Comparison of ENCODE assay signal across 7 cellular contexts in the genomic region with DNA sequence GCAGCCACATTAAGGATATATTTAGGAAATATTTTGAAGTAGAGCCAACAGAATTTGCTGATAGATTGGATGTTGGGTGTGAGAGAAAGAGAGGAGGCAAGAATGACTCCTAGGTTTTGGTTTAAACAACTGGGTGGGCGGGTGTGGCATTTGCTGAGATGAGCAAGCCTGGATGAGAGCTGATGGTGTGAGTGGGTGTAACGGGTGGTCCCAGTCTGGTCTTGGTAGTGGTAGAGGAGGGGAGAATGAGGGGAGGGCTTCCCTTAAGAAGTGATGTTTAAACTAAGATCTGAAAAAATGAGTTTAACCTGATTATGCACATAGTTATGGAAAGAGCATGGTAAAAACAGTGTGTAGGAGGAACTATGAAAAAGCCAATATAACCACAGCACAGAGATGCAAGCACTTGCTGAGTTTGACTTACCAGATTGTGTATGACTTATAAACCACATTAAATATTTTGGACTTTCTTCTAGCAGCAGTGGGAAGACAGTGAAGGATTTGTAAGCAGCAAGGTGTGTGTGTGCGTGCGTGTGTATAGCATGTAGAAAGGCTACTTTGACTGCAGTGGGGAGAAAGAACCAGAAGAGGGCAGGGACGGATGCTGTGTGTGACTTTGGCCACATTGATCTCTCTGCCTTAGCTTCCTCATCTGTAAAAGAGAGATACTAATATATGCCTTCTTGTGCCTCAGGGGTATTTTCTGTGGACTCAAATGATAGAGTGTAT.
DNase-seq lines count a peak whose midpoint lies in the region; ATAC-seq and TF ChIP-seq lines count a peak whose summit lies in the region.

No MANE protein-coding gene starts in this region.

- H3K9me3 ChIP-seq in WERI-Rb-1 (ENCODE audit: severe bottlenecking): no peaks in the 10 kb centered on the region

- ATAC-seq in HG03097 (IDR thresholded peaks at IDR 0.05; ENCODE audit: low FRiP score, unreplicated experiment): no peak

- H3K4me3 ChIP-seq in WERI-Rb-1 (ENCODE audit: low read depth, low read length): no peak overlapping the region
- H3K4me3 ChIP-seq in lower leg skin (ENCODE audit: low read depth, poor library complexity, severe bottlenecking): no peak overlapping the region

- no peaks in the 10 kb centered on the region for H3K36me3 ChIP-seq in WERI-Rb-1

- no peak for DNase-seq in GM10266 (ENCODE audit: extremely low spot score)
- peak; percentile 63 for DNase-seq in WERI-Rb-1
- DNase-seq in left kidney (ENCODE audit: low read depth, low spot score): peak; percentile 34
- DNase-seq in superior temporal gyrus (ENCODE audit: extremely low spot score): no peak
- DNase-seq in lower leg skin (ENCODE audit: low spot score in 2 of 2): no peak

- TF ChIP-seq POLR2A in lower leg skin (IDR thresholded peaks at IDR 0.05): no peak

- TF ChIP-seq EP300 in Ishikawa (IDR thresholded peaks at IDR 0.05; ENCODE audit: borderline replicate concordance): no peak

- no peak overlapping the region for H3K27ac ChIP-seq in WERI-Rb-1

- peak; percentile 85 for TF ChIP-seq RAD21 in Ishikawa (IDR thresholded peaks at IDR 0.05; ENCODE audit: low read depth)

- no peaks in the 10 kb centered on the region for H3K27me3 ChIP-seq in WERI-Rb-1 (ENCODE audit: insufficient read depth, low read depth, severe bottlenecking)

- intact Hi-C loops in lower leg skin (cut with DNase I; ENCODE audit: low total_unique reads): no loop called here

- WGBS in lower leg skin, 2 donors: 45 to 54% methylated on average over 5 of the region's 5 CpGs

- TF ChIP-seq CTCF in GM10266 (IDR thresholded peaks at IDR 0.05; ENCODE audit: control insufficient read depth, insufficient read depth, low read depth, missing control alignments) (peak; percentile 20), WERI-Rb-1 (IDR thresholded peaks at IDR 0.05; ENCODE audit: low read depth, low read length) (peak; percentile 83), lower leg skin (IDR thresholded peaks at IDR 0.05) (no peak)

TF ChIP-seq in Ishikawa, 13 proteins besides CTCF, POLR2A, EP300 and RAD21:
- TF ChIP-seq FOXM1 (IDR thresholded peaks at IDR 0.05; ENCODE audit: borderline replicate concordance, low read depth) (no peak), TEAD4 (IDR thresholded peaks at IDR 0.05) (no peak), CEBPB (IDR thresholded peaks at IDR 0.05) (no peak), ZBTB7A (IDR thresholded peaks at IDR 0.05; ENCODE audit: low read depth) (no peak), TAF1 (IDR thresholded peaks at IDR 0.05; ENCODE audit: low read depth) (no peak), TCF12 (IDR thresholded peaks at IDR 0.05; ENCODE audit: low read depth) (no peak)
- TF ChIP-seq, protein P1, sequence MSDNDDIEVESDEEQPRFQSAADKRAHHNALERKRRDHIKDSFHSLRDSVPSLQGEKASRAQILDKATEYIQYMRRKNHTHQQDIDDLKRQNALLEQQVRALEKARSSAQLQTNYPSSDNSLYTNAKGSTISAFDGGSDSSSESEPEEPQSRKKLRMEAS (IDR thresholded peaks at IDR 0.05): no peak
- TF ChIP-seq, protein P2, sequence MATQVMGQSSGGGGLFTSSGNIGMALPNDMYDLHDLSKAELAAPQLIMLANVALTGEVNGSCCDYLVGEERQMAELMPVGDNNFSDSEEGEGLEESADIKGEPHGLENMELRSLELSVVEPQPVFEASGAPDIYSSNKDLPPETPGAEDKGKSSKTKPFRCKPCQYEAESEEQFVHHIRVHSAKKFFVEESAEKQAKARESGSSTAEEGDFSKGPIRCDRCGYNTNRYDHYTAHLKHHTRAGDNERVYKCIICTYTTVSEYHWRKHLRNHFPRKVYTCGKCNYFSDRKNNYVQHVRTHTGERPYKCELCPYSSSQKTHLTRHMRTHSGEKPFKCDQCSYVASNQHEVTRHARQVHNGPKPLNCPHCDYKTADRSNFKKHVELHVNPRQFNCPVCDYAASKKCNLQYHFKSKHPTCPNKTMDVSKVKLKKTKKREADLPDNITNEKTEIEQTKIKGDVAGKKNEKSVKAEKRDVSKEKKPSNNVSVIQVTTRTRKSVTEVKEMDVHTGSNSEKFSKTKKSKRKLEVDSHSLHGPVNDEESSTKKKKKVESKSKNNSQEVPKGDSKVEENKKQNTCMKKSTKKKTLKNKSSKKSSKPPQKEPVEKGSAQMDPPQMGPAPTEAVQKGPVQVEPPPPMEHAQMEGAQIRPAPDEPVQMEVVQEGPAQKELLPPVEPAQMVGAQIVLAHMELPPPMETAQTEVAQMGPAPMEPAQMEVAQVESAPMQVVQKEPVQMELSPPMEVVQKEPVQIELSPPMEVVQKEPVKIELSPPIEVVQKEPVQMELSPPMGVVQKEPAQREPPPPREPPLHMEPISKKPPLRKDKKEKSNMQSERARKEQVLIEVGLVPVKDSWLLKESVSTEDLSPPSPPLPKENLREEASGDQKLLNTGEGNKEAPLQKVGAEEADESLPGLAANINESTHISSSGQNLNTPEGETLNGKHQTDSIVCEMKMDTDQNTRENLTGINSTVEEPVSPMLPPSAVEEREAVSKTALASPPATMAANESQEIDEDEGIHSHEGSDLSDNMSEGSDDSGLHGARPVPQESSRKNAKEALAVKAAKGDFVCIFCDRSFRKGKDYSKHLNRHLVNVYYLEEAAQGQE (IDR thresholded peaks at IDR 0.05; ENCODE audit: low read depth): no peak
- TF ChIP-seq, protein P3, sequence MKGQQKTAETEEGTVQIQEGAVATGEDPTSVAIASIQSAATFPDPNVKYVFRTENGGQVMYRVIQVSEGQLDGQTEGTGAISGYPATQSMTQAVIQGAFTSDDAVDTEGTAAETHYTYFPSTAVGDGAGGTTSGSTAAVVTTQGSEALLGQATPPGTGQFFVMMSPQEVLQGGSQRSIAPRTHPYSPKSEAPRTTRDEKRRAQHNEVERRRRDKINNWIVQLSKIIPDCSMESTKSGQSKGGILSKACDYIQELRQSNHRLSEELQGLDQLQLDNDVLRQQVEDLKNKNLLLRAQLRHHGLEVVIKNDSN (IDR thresholded peaks at IDR 0.05): no peak
TF ChIP-seq in Ishikawa: peak in this region for 0.

Comparison
In these comparisons a context has a peak if more than half of its experiments do, and no peak if none do; other contexts are left out.
1. DNase-seq: peak in WERI-Rb-1 (single experiment) and left kidney (single experiment); none in GM10266 (single experiment), superior temporal gyrus (single experiment) and lower leg skin (0 of 2).
2. CTCF ChIP-seq: peak in GM10266 (single experiment) and WERI-Rb-1 (single experiment); none in lower leg skin (0 of 3).